In genomic region chr2:108825736-108826135, GRCh38 we compare ENCODE assay signal across 31 cellular contexts.
"Had no signal": no experiment of that assay in that cellular context is flagged by ENCODE, and none has a peak within 500 bp of the region (broad histone marks: within the 10 kb centered on the region; RNA-seq: fewer than 3 reads in every experiment).

No MANE protein-coding gene starts in this region.

- H3K4me3 Mint-ChIP-seq: activated CD4-positive, alpha-beta memory T cell treated with anti-CD3 and anti-CD28 coated beads for 36 hours; activated CD4-positive, alpha-beta T cell treated with anti-CD3 and anti-CD28 coated beads, Interleukin-2, amount 10 ng/mL, durations not matched to agents 24 days and 14 days; activated naive CD4-positive, alpha-beta T cell treated with anti-CD3 and anti-CD28 coated beads for 36 hours; activated naive CD8-positive, alpha-beta T cell treated with anti-CD3 and anti-CD28 coated beads, Interleukin-2, amount 10 ng/mL, durations not matched to agents 7 days and 5 days; activated T-helper 1 cell treated with anti-CD3 and anti-CD28 coated beads, Interleukin-12 subunit alpha, Interleukin-12 subunit beta, Interleukin-2, Interleukin-4 antibody, amounts not matched to agents 30 ng/mL and 10 ng/mL and 1 ng/mL, durations not matched to agents 14 hours and 24 hours and 36 hours; natural killer cell; neural progenitor cell; T-helper 17 cell had no signal

- H3K36me3 ChIP-seq: esophagus muscularis mucosa, gastroesophageal sphincter, ovary, transverse colon had no signal

- H3K9ac ChIP-seq: neural progenitor cell had no signal

- H3K36me3 Mint-ChIP-seq: natural killer cell had no signal

- H3K9me3 Mint-ChIP-seq: activated CD4-positive, alpha-beta memory T cell treated with anti-CD3 and anti-CD28 coated beads for 36 hours; activated CD4-positive, alpha-beta T cell treated with anti-CD3 and anti-CD28 coated beads, Interleukin-2, amount 10 ng/mL, durations not matched to agents 24 days and 14 days; activated naive CD4-positive, alpha-beta T cell treated with anti-CD3 and anti-CD28 coated beads for 36 hours; activated naive CD8-positive, alpha-beta T cell treated with anti-CD3 and anti-CD28 coated beads, Interleukin-2, amount 10 ng/mL, durations not matched to agents 7 days and 5 days; activated T-helper 1 cell treated with anti-CD3 and anti-CD28 coated beads, Interleukin-12 subunit alpha, Interleukin-12 subunit beta, Interleukin-2, Interleukin-4 antibody, amounts not matched to agents 30 ng/mL and 10 ng/mL and 1 ng/mL, durations not matched to agents 14 hours and 24 hours and 36 hours; natural killer cell; neural progenitor cell had no signal

- H3K4me3 ChIP-seq: esophagus muscularis mucosa, gastroesophageal sphincter, hepatocyte, neural progenitor cell, ovary, testis, transverse colon, uterus had no signal

- H3K27me3 Mint-ChIP-seq: activated CD4-positive, alpha-beta memory T cell treated with anti-CD3 and anti-CD28 coated beads for 36 hours; activated CD4-positive, alpha-beta T cell treated with anti-CD3 and anti-CD28 coated beads, Interleukin-2, amount 10 ng/mL, durations not matched to agents 24 days and 14 days; activated naive CD8-positive, alpha-beta T cell treated with anti-CD3 and anti-CD28 coated beads, Interleukin-2, amount 10 ng/mL, durations not matched to agents 7 days and 5 days; progenitor cell of endocrine pancreas; T-helper 17 cell had no signal

- DNase-seq: activated CD4-positive, alpha-beta memory T cell treated with anti-CD3 and anti-CD28 coated beads for 36 hours; activated CD4-positive, alpha-beta T cell treated with anti-CD3 and anti-CD28 coated beads, Interleukin-2, amount 10 ng/mL, durations not matched to agents 24 days and 14 days; activated CD4-positive, CD25-positive, alpha-beta regulatory T cell treated with anti-CD3 and anti-CD28 coated beads, Interleukin-2, amount 50 U/mL, for 72 hours; activated CD8-positive, alpha-beta memory T cell treated with anti-CD3 and anti-CD28 coated beads, Interleukin-2, amount 50 U/mL, for 4 hours; activated effector memory CD4-positive, alpha-beta T cell treated with anti-CD3 and anti-CD28 coated beads, Interleukin-2, amount 50 U/mL, for 16 hours; activated naive CD4-positive, alpha-beta T cell treated with anti-CD3 and anti-CD28 coated beads for 36 hours; activated naive CD8-positive, alpha-beta T cell treated with anti-CD3 and anti-CD28 coated beads, Interleukin-2, amount 10 ng/mL, durations not matched to agents 7 days and 5 days; activated T-cell treated with anti-CD3 and anti-CD28 coated beads, Interleukin-2, amount 50 U/mL, for 1 hour; amniotic stem cell; central memory CD4-positive, alpha-beta T cell; left cardiac atrium; midbrain; natural killer cell; ovary; small intestine; stimulated activated naive CD4-positive, alpha-beta T cell treated with Interleukin-2 at 50 U/mL for 16 hours; SW 1271; T-helper 17 cell; T1000; testis; transverse colon; uterus; WERI-Rb-1 had no signal

- H3K27ac Mint-ChIP-seq: activated CD4-positive, alpha-beta memory T cell treated with anti-CD3 and anti-CD28 coated beads for 36 hours; activated CD4-positive, alpha-beta T cell treated with anti-CD3 and anti-CD28 coated beads, Interleukin-2, amount 10 ng/mL, durations not matched to agents 24 days and 14 days; activated naive CD4-positive, alpha-beta T cell treated with anti-CD3 and anti-CD28 coated beads for 36 hours; activated naive CD8-positive, alpha-beta T cell treated with anti-CD3 and anti-CD28 coated beads, Interleukin-2, amount 10 ng/mL, durations not matched to agents 7 days and 5 days; activated T-helper 1 cell treated with anti-CD3 and anti-CD28 coated beads, Interleukin-12 subunit alpha, Interleukin-12 subunit beta, Interleukin-2, Interleukin-4 antibody, amounts not matched to agents 30 ng/mL and 10 ng/mL and 1 ng/mL, durations not matched to agents 14 hours and 24 hours and 36 hours; natural killer cell; neural progenitor cell; progenitor cell of endocrine pancreas; T-helper 17 cell had no signal

- H3K79me2 ChIP-seq: hepatocyte had no signal

- H3K4me2 ChIP-seq: hepatocyte, neural progenitor cell had no signal

- H2AFZ ChIP-seq: hepatocyte, neural progenitor cell had no signal

- H3K4me1 ChIP-seq: esophagus muscularis mucosa, gastroesophageal sphincter, neural progenitor cell, testis, uterus had no signal

- H3K27me3 ChIP-seq: esophagus muscularis mucosa, gastroesophageal sphincter, hepatocyte, neural progenitor cell, ovary, testis, transverse colon, uterus had no signal

- H3K9me3 ChIP-seq: esophagus muscularis mucosa, gastroesophageal sphincter, ovary, testis, transverse colon, uterus had no signal

- H3K27ac ChIP-seq: esophagus muscularis mucosa, gastroesophageal sphincter, hepatocyte, neural progenitor cell, ovary, testis, transverse colon, uterus, WERI-Rb-1 had no signal

- H3K4me1 Mint-ChIP-seq: activated CD4-positive, alpha-beta T cell treated with anti-CD3 and anti-CD28 coated beads, Interleukin-2, amount 10 ng/mL, durations not matched to agents 24 days and 14 days; activated naive CD8-positive, alpha-beta T cell treated with anti-CD3 and anti-CD28 coated beads, Interleukin-2, amount 10 ng/mL, durations not matched to agents 7 days and 5 days; natural killer cell; neural progenitor cell; T-helper 17 cell had no signal

- FAIRE-seq: keratinocyte had no signal

- ATAC-seq: gastroesophageal sphincter, natural killer cell, sciatic nerve, T-helper 17 cell had no signal
